ENCODE assay signal across 8 cellular contexts in genomic region chr15:76311071-76311956, GRCh38. TPM values are rescaled to one million over a fixed set of nuclear protein-coding genes. Genes with fewer than 3 reads are reported as not detected.
A peak's percentile ranks its signal among the peaks of the same experiment; 100 is the strongest.
DNase-seq lines count a peak whose midpoint lies in the region; ATAC-seq and TF ChIP-seq lines count a peak whose summit lies in the region.

Gene ETFA, minus strand, starts transcription at chr15:76311469. Its CDS starts 81 bp downstream, at chr15:76311388.

- TF ChIP-seq CTCF in left ventricle myocardium inferior (IDR thresholded peaks at IDR 0.05; ENCODE audit: borderline replicate concordance) (no peak), prostate gland (IDR thresholded peaks at IDR 0.05) (peak in 1 of 4 experiments; percentile 13)

- H3K27ac ChIP-seq in left ventricle myocardium inferior (replicated peaks): peak within 1 kb of the TSS; percentile 92
- H3K27ac ChIP-seq in prostate gland: peak within 1 kb of the TSS; percentile 72 to 79

- H3K27me3 ChIP-seq in left ventricle myocardium inferior (ENCODE audit: low read depth) (no peaks in the 10 kb centered on the region), prostate gland (replicated peaks; ENCODE audit: insufficient read depth) (no peaks in the 10 kb centered on the region)

- H3K4me3 ChIP-seq in left ventricle myocardium inferior (peak within 1 kb of the TSS; percentile 80), prostate gland (peak within 1 kb of the TSS; percentile 60 to 70)

- peak; percentile 97 for TF ChIP-seq POLR2A in GM15510 (IDR thresholded peaks at IDR 0.05; ENCODE audit: borderline replicate concordance, extremely low read depth, insufficient read length)
- peak; percentile 96 for TF ChIP-seq POLR2A in prostate gland (IDR thresholded peaks at IDR 0.05)

- H3K36me3 ChIP-seq in left ventricle myocardium inferior (no peaks in the 10 kb centered on the region), prostate gland (no peaks in the 10 kb centered on the region)

- intact Hi-C loops in T-helper 1 cell treated with Interleukin-12 subunit alpha and Interleukin-12 subunit beta and Interleukin-4 antibody, amounts not matched to agents 30 ng/mL and 1 ng/mL, for 36 hours (cut with micrococcal nuclease): loop anchor here (1.0 to 10.0 kb wide), 4 partner anchors 25 to 1103 kb away; partner anchors contain the start of genes ISL2 and RCN2
- intact Hi-C loops in left ventricle myocardium inferior (cut with micrococcal nuclease): no loop called here
- intact Hi-C loops in prostate gland (cut with DNase I): loop anchor here (10.0 kb wide), 1 partner anchor 117 kb away; no protein-coding TSS in a partner anchor

- DNase-seq in NCI-H146 treated with DMSO at 0.1 percent for 48 hours (lab: John Stamatoyannopoulos, UW; ENCODE audit: unreplicated experiment) (peak; percentile 79), amniotic epithelial cell (ENCODE audit: low read depth) (peak; percentile 93), left ventricle myocardium inferior (peak; percentile 98), prostate gland (ENCODE audit: low spot score) (peak; percentile 94), ureter (ENCODE audit: low spot score) (peak; percentile 96)

- H3K9me3 ChIP-seq in left ventricle myocardium inferior (replicated peaks): no peaks in the 10 kb centered on the region
- no peaks in the 10 kb centered on the region for H3K9me3 ChIP-seq in prostate gland

- peaks cover 64% of the 10 kb centered on the region for H3K4me1 ChIP-seq in left ventricle myocardium inferior
- H3K4me1 ChIP-seq in prostate gland (replicated peaks): no peaks in the 10 kb centered on the region

- peak; percentile 98 for ATAC-seq in HG02884 (IDR thresholded peaks at IDR 0.05; ENCODE audit: unreplicated experiment)

- WGBS in prostate gland: 1% methylated on average over 11 of the region's 60 CpGs

RNA-seq across cellular contexts. Expression of gene ETFA, which starts in this region (rescaled TPM):
- total RNA-seq in T-helper 1 cell treated with Interleukin-12 subunit alpha and Interleukin-12 subunit beta and Interleukin-4 antibody, amounts not matched to agents 30 ng/mL and 1 ng/mL, for 36 hours: 95.5 and 97.8 TPM in 2 replicates
- 511 TPM for total RNA-seq in left ventricle myocardium inferior
- total RNA-seq in prostate gland: 10 to 100 TPM; 68.6 to 82.8 TPM
- 123 TPM for total RNA-seq in ureter

Comparison
In these comparisons a context has a peak if more than half of its experiments do, and no peak if none do; other contexts are left out.
1. Peak in every context shown above with its lines: DNase-seq, ATAC-seq, H3K4me3 ChIP-seq and H3K27ac ChIP-seq.